In genomic region chr5:179821298-179822058, GRCh38 we compare ENCODE assay signal across 8 cellular contexts.
DNase-seq lines count a peak whose midpoint lies in the region; ATAC-seq and TF ChIP-seq lines count a peak whose summit lies in the region.

No MANE protein-coding gene starts in this region.

- H3K4me3 ChIP-seq in DND-41 (ENCODE audit: low read depth in 1 of 2, low read length in 2 of 2) (peak overlapping the region; percentile 80 to 86), neuron (ENCODE audit: low read length) (peak overlapping the region; percentile 57)

- H3K4me2 ChIP-seq in DND-41 (ENCODE audit: insufficient read depth, low read length) = peak overlapping the region; percentile 78

- peaks cover 20% of the 10 kb centered on the region for H3K79me2 ChIP-seq in DND-41 (ENCODE audit: insufficient read depth, low read length)

- ATAC-seq in DND-41 (ENCODE audit: insufficient read depth, low read depth) (peak; percentile 72), GM21717 (IDR thresholded peaks at IDR 0.05; ENCODE audit: unreplicated experiment) (peak; percentile 50)

- no peak for TF ChIP-seq CTCF in DND-41 (IDR thresholded peaks at IDR 0.05; ENCODE audit: borderline replicate concordance, extremely low read depth, low read length, poor library complexity, severe bottlenecking)

- H3K9ac ChIP-seq in DND-41 (ENCODE audit: low read depth, low read length) = peak overlapping the region; percentile 90

- peaks cover 11% of the 10 kb centered on the region for H4K20me1 ChIP-seq in DND-41 (ENCODE audit: insufficient read depth, low read length)

- H2AFZ ChIP-seq in DND-41 (ENCODE audit: low read depth, low read length) (peak overlapping the region; percentile 80), neuron (ENCODE audit: low read depth, low read length) (no peak overlapping the region)

- DNase-seq in DND-41 = peak; percentile 81
- peak; percentile 83 for DNase-seq in KG1 (lab: John Stamatoyannopoulos, UW)
- peak; percentile 82 to 86 for DNase-seq in SHP77 (lab: John Stamatoyannopoulos, UW)
- peak in 3 of 4 experiments; percentile 51 to 76 (median 69) for DNase-seq in activated naive CD4-positive, alpha-beta T cell (lab: John Stamatoyannopoulos, UW)
- peak; percentile 79 for DNase-seq in foreskin melanocyte
- DNase-seq in stromal cell of bone marrow (ENCODE audit: low read depth) = peak; percentile 88

- H3K36me3 ChIP-seq in DND-41 (ENCODE audit: insufficient read depth, low read length) = peaks cover 37% of the 10 kb centered on the region
- peaks cover 33% of the 10 kb centered on the region for H3K36me3 ChIP-seq in neuron (ENCODE audit: insufficient read depth, low read length)

- H3K9me3 ChIP-seq in DND-41 (ENCODE audit: insufficient read depth, low read length, severe bottlenecking) = no peaks in the 10 kb centered on the region
- H3K9me3 ChIP-seq in neuron (ENCODE audit: low read length) = no peaks in the 10 kb centered on the region

- H3K4me1 ChIP-seq in DND-41 (ENCODE audit: insufficient read depth, low read length) (peaks cover 24% of the 10 kb centered on the region), neuron (ENCODE audit: insufficient read depth, low read length) (peaks cover 34% of the 10 kb centered on the region)

- no peaks in the 10 kb centered on the region for H3K27me3 ChIP-seq in DND-41 (ENCODE audit: insufficient read depth, low read length, poor library complexity)
- no peaks in the 10 kb centered on the region for H3K27me3 ChIP-seq in neuron (ENCODE audit: insufficient read depth, low read length)

- peak overlapping the region; percentile 76 for H3K27ac ChIP-seq in DND-41 (ENCODE audit: low read length)

Comparison
In these comparisons a context has a peak if more than half of its experiments do, and no peak if none do; other contexts are left out.
1. Peak in every context shown above with its lines: DNase-seq, ATAC-seq, H3K4me3 ChIP-seq and H3K27ac ChIP-seq.